8 cellular contexts compared by ENCODE assay signal in the genomic region with DNA sequence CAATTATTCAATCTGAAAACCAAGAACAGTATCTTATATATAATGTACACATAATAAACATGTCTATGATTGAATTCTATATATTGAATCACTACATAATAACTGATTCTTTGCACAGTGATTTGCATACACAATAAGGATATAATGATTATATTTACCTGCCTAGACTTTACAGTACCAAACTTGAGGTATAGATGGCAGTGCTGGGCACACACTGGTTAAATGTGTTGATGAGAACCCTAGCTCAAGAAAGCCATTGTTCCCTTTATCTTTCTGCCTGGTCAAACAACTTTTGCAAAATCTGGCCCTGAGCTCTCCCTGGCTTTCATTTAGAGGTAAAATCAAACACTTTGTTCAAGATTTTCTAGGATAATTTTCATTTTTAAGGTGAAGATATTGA.
DNase-seq lines count a peak whose midpoint lies in the region; ATAC-seq, FAIRE-seq and TF ChIP-seq lines count a peak whose summit lies in the region.

No MANE protein-coding gene starts in this region.

- H3K4me3 Mint-ChIP-seq in T-helper 17 cell: no peak overlapping the region
- no peak overlapping the region for H3K4me3 Mint-ChIP-seq in activated T-cell treated with anti-CD3 and anti-CD28 coated beads, Interleukin-2, amount 50 U/mL, for 24 hours

- peak; percentile 48 for FAIRE-seq in G401.6 (lab: Jason Lieb, UNC)

- H3K4me1 Mint-ChIP-seq in T-helper 17 cell: no peaks in the 10 kb centered on the region
- no peaks in the 10 kb centered on the region for H3K4me1 Mint-ChIP-seq in activated T-cell treated with anti-CD3 and anti-CD28 coated beads, Interleukin-2, amount 50 U/mL, for 24 hours (ENCODE audit: low read depth)

- no peak overlapping the region for H3K27ac Mint-ChIP-seq in T-helper 17 cell
- no peak overlapping the region for H3K27ac Mint-ChIP-seq in activated T-cell treated with anti-CD3 and anti-CD28 coated beads, Interleukin-2, amount 50 U/mL, for 24 hours

- H3K27me3 ChIP-seq in foreskin keratinocyte: no peaks in the 10 kb centered on the region

- peak; percentile 77 for ATAC-seq in foreskin keratinocyte
- no peak for ATAC-seq in T-helper 17 cell

- DNase-seq in H4 (ENCODE audit: low spot score) (peak; percentile 15), NCI-H146 treated with DMSO at 0.1 percent for 48 hours (lab: John Stamatoyannopoulos, UW; ENCODE audit: unreplicated experiment) (peak; percentile 46), foreskin keratinocyte (peak in 1 of 2 donors; percentile 18), hippocampal formation (lab: John Stamatoyannopoulos, UW) (no peak), T-helper 17 cell (no peak)
- no peak for DNase-seq in effector CD8-positive, alpha-beta T cell (lab: John Stamatoyannopoulos, UW)
- no peak for DNase-seq in activated T-cell treated with anti-CD3 and anti-CD28 coated beads, Interleukin-2, amount 50 U/mL, for 24 hours

- TF ChIP-seq CTCF in foreskin keratinocyte (conservative IDR thresholded peaks at IDR 0.05): peak; percentile 59

- no peaks in the 10 kb centered on the region for H3K9me3 Mint-ChIP-seq in activated T-cell treated with anti-CD3 and anti-CD28 coated beads, Interleukin-2, amount 50 U/mL, for 24 hours

- H3K9me3 ChIP-seq in T-helper 17 cell (ENCODE audit: control insufficient read depth, low read length, poor library complexity, severe bottlenecking): no peaks in the 10 kb centered on the region

- H3K27ac ChIP-seq in foreskin keratinocyte: no peak overlapping the region

- H3K36me3 Mint-ChIP-seq in T-helper 17 cell (ENCODE audit: low read depth): no peaks in the 10 kb centered on the region
- no peaks in the 10 kb centered on the region for H3K36me3 Mint-ChIP-seq in activated T-cell treated with anti-CD3 and anti-CD28 coated beads, Interleukin-2, amount 50 U/mL, for 24 hours (ENCODE audit: low read depth)

- no peaks in the 10 kb centered on the region for H3K27me3 Mint-ChIP-seq in T-helper 17 cell
- no peaks in the 10 kb centered on the region for H3K27me3 Mint-ChIP-seq in activated T-cell treated with anti-CD3 and anti-CD28 coated beads, Interleukin-2, amount 50 U/mL, for 24 hours

- H3K4me1 ChIP-seq in foreskin keratinocyte: no peaks in the 10 kb centered on the region

Comparison
In these comparisons a context has a peak if more than half of its experiments do, and no peak if none do; other contexts are left out.
1. DNase-seq: peak in H4 (single experiment) and NCI-H146 treated with DMSO at 0.1 percent for 48 hours (single experiment); none in effector CD8-positive, alpha-beta T cell (single experiment), hippocampal formation (0 of 2), T-helper 17 cell (0 of 3) and activated T-cell treated with anti-CD3 and anti-CD28 coated beads, Interleukin-2, amount 50 U/mL, for 24 hours (single experiment).